In the genomic region with DNA sequence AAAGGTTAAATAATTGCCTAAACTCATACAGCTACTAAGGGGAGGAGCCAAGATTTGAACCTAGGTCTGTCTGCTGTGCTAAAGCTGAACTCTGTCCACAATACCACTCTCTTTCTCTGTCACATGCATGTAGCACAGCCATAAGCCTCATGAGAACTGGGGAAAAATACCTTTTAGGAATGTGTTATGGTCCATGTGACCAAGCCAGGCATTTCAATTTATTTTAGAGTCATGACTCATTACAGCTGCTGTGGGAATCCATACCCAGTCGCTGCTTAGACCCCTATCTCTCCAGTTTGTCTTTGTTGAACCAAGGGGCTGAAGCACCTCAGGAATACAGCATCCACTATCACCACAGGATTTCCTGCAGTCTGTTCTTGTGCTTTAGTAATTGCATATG, we compare ENCODE assay signal across 16 cellular contexts.
DNase-seq lines count a peak whose midpoint lies in the region; FAIRE-seq and TF ChIP-seq lines count a peak whose summit lies in the region.
"Had no signal": no experiment of that assay in that cellular context is flagged by ENCODE, and none has a peak within 500 bp of the region (broad histone marks: within the 10 kb centered on the region; RNA-seq: fewer than 3 reads in every experiment).

No MANE protein-coding gene starts in this region.

- TF ChIP-seq CTCF in HEK293 (tag by site-specific recombination; IDR thresholded peaks at IDR 0.05), result no peak
- no peak for TF ChIP-seq CTCF in astrocyte (IDR thresholded peaks at IDR 0.05; ENCODE audit: insufficient read depth, low read depth, low read length)
- TF ChIP-seq CTCF in PC-9 (conservative IDR thresholded peaks at IDR 0.05), result no peak

- no peak overlapping the region for H3K27ac Mint-ChIP-seq in astrocyte (ENCODE audit: unreplicated experiment)
- H3K27ac Mint-ChIP-seq: CD4-positive, CD25-positive, alpha-beta regulatory T cell had no signal

- no peaks in the 10 kb centered on the region for H3K9me2 ChIP-seq in PC-9 (ENCODE audit: insufficient read depth)

- H4K20me1 ChIP-seq in astrocyte (ENCODE audit: insufficient read depth, low read length) (no peaks in the 10 kb centered on the region), PC-9 (ENCODE audit: insufficient read depth) (no peaks in the 10 kb centered on the region)

- H3K27me3 ChIP-seq in astrocyte (ENCODE audit: insufficient read depth, low read length), result no peaks in the 10 kb centered on the region
- H3K27me3 ChIP-seq in PC-9 (ENCODE audit: insufficient read depth, low read depth), result no peaks in the 10 kb centered on the region

- H3K4me1 ChIP-seq in HEK293 (ENCODE audit: control insufficient read depth, insufficient read depth, low read length) (peaks cover 4% of the 10 kb centered on the region; the same call in 1 of the 2 replicates), astrocyte (ENCODE audit: insufficient read depth, low read length) (peaks cover 6% of the 10 kb centered on the region), PC-9 (replicated peaks; ENCODE audit: insufficient read depth) (peaks cover 33% of the 10 kb centered on the region)
- H3K4me1 ChIP-seq: A549 had no signal

- DNase-seq in A172 (ENCODE audit: low spot score), result peak; percentile 21
- peak; percentile 25 for DNase-seq in astrocyte (ENCODE audit: low read depth)
- DNase-seq in myocyte (ENCODE audit: low read depth), result peak; percentile 72
- no peak for DNase-seq in PC-9
- no peak for DNase-seq in KBM-7
- DNase-seq in CD1c-positive myeloid dendritic cell (ENCODE audit: extremely low spot score), result no peak
- DNase-seq in NCI-H526 treated with DMSO at 0.1 percent for 48 hours (lab: John Stamatoyannopoulos, UW), result no peak
- DNase-seq: CD4-positive, CD25-positive, alpha-beta regulatory T cell; GDM1; NCI-H1105 treated with DMSO at 0.1 percent for 48 hours; NCI-H187; SHP77 treated with DMSO at 0.1 percent for 48 hours had no signal

- H3K4me3 Mint-ChIP-seq in astrocyte (ENCODE audit: unreplicated experiment), result no peak overlapping the region
- H3K4me3 Mint-ChIP-seq: CD4-positive, CD25-positive, alpha-beta regulatory T cell had no signal

- no peaks in the 10 kb centered on the region for H3K36me3 Mint-ChIP-seq in astrocyte (ENCODE audit: low read depth, unreplicated experiment)

- no peaks in the 10 kb centered on the region for H3K9me3 Mint-ChIP-seq in astrocyte (ENCODE audit: unreplicated experiment)

- CTCF ChIA-PET in HEK293 (lab: Yijun Ruan, JAX), result interaction anchor here (0.6 to 0.9 kb wide), 2 partner anchors 10 to 235 kb away, joined by 3 read pairs; no protein-coding TSS in a partner anchor
- CTCF ChIA-PET in PC-9 (lab: Charles Lee), result no interaction called here

- FAIRE-seq in astrocyte (lab: Jason Lieb, UNC), result no peak
- FAIRE-seq: A549, RCC 7860 had no signal

- POLR2A ChIA-PET in HEK293 (lab: Yijun Ruan, JAX), result no interaction called here
- POLR2A ChIA-PET in PC-9 (lab: Charles Lee; ENCODE audit: unreplicated experiment), result no interaction called here

- H3K27me3 Mint-ChIP-seq in astrocyte (ENCODE audit: low read depth, unreplicated experiment), result no peaks in the 10 kb centered on the region
- H3K27me3 Mint-ChIP-seq: CD4-positive, CD25-positive, alpha-beta regulatory T cell had no signal

- H3K4me1 Mint-ChIP-seq in astrocyte (ENCODE audit: low read depth, unreplicated experiment), result peaks cover 5% of the 10 kb centered on the region
- H3K4me1 Mint-ChIP-seq: CD4-positive, CD25-positive, alpha-beta regulatory T cell had no signal

- intact Hi-C loops in PC-9 (cut with micrococcal nuclease; ENCODE audit: unreplicated experiment), result loop anchor here (10.0 kb wide), 1 partner anchor 213 kb away; no protein-coding TSS in a partner anchor

- H3F3A ChIP-seq in PC-9 (ENCODE audit: insufficient read depth, low read depth), result peaks cover 20% of the 10 kb centered on the region

- no peak overlapping the region for H3K27ac ChIP-seq in HEK293 (ENCODE audit: extremely low read depth, low read depth, low read length)
- H3K27ac ChIP-seq in astrocyte (ENCODE audit: low read depth, low read length), result no peak overlapping the region
- H3K27ac ChIP-seq in PC-9, result no peak overlapping the region
- H3K27ac ChIP-seq: A549, KMS-11 had no signal

- no peaks in the 10 kb centered on the region for H3K9me3 ChIP-seq in HEK293 (ENCODE audit: control insufficient read depth, insufficient read depth, low read depth, low read length)
- H3K9me3 ChIP-seq in astrocyte (ENCODE audit: insufficient read depth, low read depth, low read length), result no peaks in the 10 kb centered on the region
- H3K9me3 ChIP-seq in PC-9 (ENCODE audit: insufficient read depth, low read depth), result peaks cover 11% of the 10 kb centered on the region

- H2AFZ ChIP-seq in astrocyte (ENCODE audit: low read depth, low read length), result no peak overlapping the region
- H2AFZ ChIP-seq in PC-9, result no peak overlapping the region

- H3K79me2 ChIP-seq in astrocyte (ENCODE audit: insufficient read depth, low read length), result no peaks in the 10 kb centered on the region
- H3K79me2 ChIP-seq in PC-9 (ENCODE audit: low read depth), result no peaks in the 10 kb centered on the region

- H3K36me3 ChIP-seq in HEK293 (ENCODE audit: control insufficient read depth in 2 of 2, insufficient read depth in 1 of 2, low read length in 2 of 2) (no peaks in the 10 kb centered on the region), astrocyte (ENCODE audit: insufficient read depth, low read length) (no peaks in the 10 kb centered on the region), PC-9 (ENCODE audit: low read depth) (no peaks in the 10 kb centered on the region; the same call in 1 of the 2 replicates)

- BruUV-seq in PC-9 (replicated peaks; lab: Mats Ljungman, UMichigan), result no TSS peak

- in situ Hi-C loops in KBM-7 (cut with MboI; ENCODE audit: low pct_unique_long_range_greater_than_20kb, low sequenced_read_pairs), result no loop called here

- H3K4me3 ChIP-seq in HEK293 (ENCODE audit: low read depth, low read length) (no peak overlapping the region), astrocyte (ENCODE audit: insufficient read depth, low read depth, low read length) (no peak overlapping the region), PC-9 (no peak overlapping the region)
- H3K4me3 ChIP-seq: A549 had no signal

- H3K4me2 ChIP-seq in astrocyte (ENCODE audit: low read length), result no peak overlapping the region
- no peak overlapping the region for H3K4me2 ChIP-seq in PC-9
- H3K4me2 ChIP-seq: A549, KMS-11 had no signal

- H3K9ac ChIP-seq in astrocyte (ENCODE audit: low read length), result no peak overlapping the region
- H3K9ac ChIP-seq: KMS-11 had no signal

TF ChIP-seq in HEK293, 187 proteins besides CTCF, POLR2A, EP300 and RAD21:
- TF ChIP-seq ZNF341 (tag by site-specific recombination; IDR thresholded peaks at IDR 0.05; ENCODE audit: low read depth) (no peak), ZFP3 (tag by site-specific recombination; IDR thresholded peaks at IDR 0.05; ENCODE audit: low read depth) (no peak), ZNF600 (tag by site-specific recombination; IDR thresholded peaks at IDR 0.05) (0 out of 2 replicates have a peak, but pooled peaks have one; percentile 16)

Comparison
In these comparisons a context has a peak if more than half of its experiments do, and no peak if none do; other contexts are left out.
1. DNase-seq: peak in A172 (single experiment), astrocyte (single experiment) and myocyte (single experiment); none in PC-9 (0 of 2), KBM-7 (single experiment), CD1c-positive myeloid dendritic cell (single experiment) and NCI-H526 treated with DMSO at 0.1 percent for 48 hours (single experiment).